13 cellular contexts compared by ENCODE assay signal in genomic region chr1:33088119-33088906, GRCh38. TPM values are rescaled to one million over a fixed set of nuclear protein-coding genes. Genes with fewer than 3 reads are reported as not detected.
DNase-seq lines count a peak whose midpoint lies in the region; ATAC-seq, FAIRE-seq and TF ChIP-seq lines count a peak whose summit lies in the region.
"Had no signal": no experiment of that assay in that cellular context is flagged by ENCODE, and none has a peak within 500 bp of the region (broad histone marks: within the 10 kb centered on the region; RNA-seq: fewer than 3 reads in every experiment).

No MANE protein-coding gene starts in this region.

- SMC1A ChIA-PET in GM12878 (lab: Charles Lee; ENCODE audit: uncharacterized antibody, unreplicated experiment), result interaction anchor here (0.6 to 4.5 kb wide), 6 partner anchors 10 to 215 kb away, joined by 3 to 34 read pairs (median 3); no protein-coding TSS in a partner anchor

- no TSS peak for BruUV-seq in GM12878 (replicated peaks; lab: Mats Ljungman, UMichigan)

- H3K4me3 ChIP-seq in NT2/D1 (ENCODE audit: insufficient read length, low read depth), result no peak overlapping the region
- no peak overlapping the region for H3K4me3 ChIP-seq in GM12878
- H3K4me3 ChIP-seq in spleen, result no peak overlapping the region
- H3K4me3 ChIP-seq: A549, stomach had no signal

- H4K20me1 ChIP-seq in GM12878 (ENCODE audit: control insufficient read depth, insufficient read depth), result no peaks in the 10 kb centered on the region

- H3K27ac ChIP-seq in GM12878 (ENCODE audit: control insufficient read depth, insufficient read depth) (no peak overlapping the region), spleen (peak overlapping the region in 4 of 8 donors; percentile 4 to 59 (median 18))
- H3K27ac ChIP-seq: A549, stomach had no signal

- 38% methylated on average over 9 of the region's 9 CpGs for WGBS in GM12878 (ENCODE audit: insufficient coverage, insufficient replicate concordance, low lambda C conversion rate, missing lambda C conversion rate)
- WGBS in spleen, 5 donors, result 46 to 55% (median 48%) methylated on average over 9 of the region's 9 CpGs

- H3K9me3 ChIP-seq in NT2/D1 (ENCODE audit: insufficient read depth, low read length), result no peaks in the 10 kb centered on the region
- no peaks in the 10 kb centered on the region for H3K9me3 ChIP-seq in GM12878 (replicated peaks; ENCODE audit: control insufficient read depth, insufficient read depth, low read length)
- H3K9me3 ChIP-seq in spleen, result no peaks in the 10 kb centered on the region
- H3K9me3 ChIP-seq: A549, stomach had no signal

- CTCF ChIA-PET in activated CD8-positive, alpha-beta memory T cell treated with anti-CD3 and anti-CD28 coated beads, Interleukin-2, amount 10 ng/mL, durations not matched to agents 7 days and 5 days (lab: Charles Lee), result interaction anchor here (0.7 to 11.0 kb wide), 15 partner anchors 8 to 217 kb away, joined by 3 to 113 read pairs (median 5); partner anchors contain the start of genes RNF19B and TRIM62
- CTCF ChIA-PET in GM12878 (lab: Yijun Ruan, JAX), result interaction anchor here (0.5 to 2.9 kb wide), 8 partner anchors 10 to 376 kb away, joined by 3 to 15 read pairs (median 6); no protein-coding TSS in a partner anchor

- peak overlapping the region; percentile 13 for H2AFZ ChIP-seq in GM12878 (ENCODE audit: control insufficient read depth, low read depth, low read length)

- no peaks in the 10 kb centered on the region for H3K9me3 Mint-ChIP-seq in activated CD8-positive, alpha-beta memory T cell treated with anti-CD3 and anti-CD28 coated beads, Interleukin-2, amount 10 ng/mL, durations not matched to agents 7 days and 5 days (ENCODE audit: low read depth)
- H3K9me3 Mint-ChIP-seq in stimulated activated naive CD8-positive, alpha-beta T cell treated with anti-CD3 and anti-CD28 coated beads, Interleukin-15, Interleukin-2, amounts not matched to agents 100 ng/mL and 50 ng/mL, for 24 hours, result no peaks in the 10 kb centered on the region

- peaks cover 5% of the 10 kb centered on the region for H3K36me3 Mint-ChIP-seq in activated CD8-positive, alpha-beta memory T cell treated with anti-CD3 and anti-CD28 coated beads, Interleukin-2, amount 10 ng/mL, durations not matched to agents 7 days and 5 days
- no peaks in the 10 kb centered on the region for H3K36me3 Mint-ChIP-seq in stimulated activated naive CD8-positive, alpha-beta T cell treated with anti-CD3 and anti-CD28 coated beads, Interleukin-15, Interleukin-2, amounts not matched to agents 100 ng/mL and 50 ng/mL, for 24 hours (ENCODE audit: low read depth)

- peak overlapping the region; percentile 87 for H3K27ac Mint-ChIP-seq in activated CD8-positive, alpha-beta memory T cell treated with anti-CD3 and anti-CD28 coated beads, Interleukin-2, amount 10 ng/mL, durations not matched to agents 7 days and 5 days
- H3K27ac Mint-ChIP-seq in stimulated activated naive CD8-positive, alpha-beta T cell treated with anti-CD3 and anti-CD28 coated beads, Interleukin-15, Interleukin-2, amounts not matched to agents 100 ng/mL and 50 ng/mL, for 24 hours, result peak overlapping the region; percentile 53

- no peaks in the 10 kb centered on the region for H3K27me3 Mint-ChIP-seq in activated CD8-positive, alpha-beta memory T cell treated with anti-CD3 and anti-CD28 coated beads, Interleukin-2, amount 10 ng/mL, durations not matched to agents 7 days and 5 days
- no peaks in the 10 kb centered on the region for H3K27me3 Mint-ChIP-seq in stimulated activated naive CD8-positive, alpha-beta T cell treated with anti-CD3 and anti-CD28 coated beads, Interleukin-15, Interleukin-2, amounts not matched to agents 100 ng/mL and 50 ng/mL, for 24 hours

- peaks cover 5% of the 10 kb centered on the region for H3K27me3 ChIP-seq in NT2/D1 (ENCODE audit: insufficient read depth, insufficient read length)
- H3K27me3 ChIP-seq in GM12878 (replicated peaks in 1 of 2; ENCODE audit: control insufficient read depth in 2 of 2, insufficient read depth in 2 of 2, low read length in 1 of 2), result peaks cover 0 to 6% of the 10 kb centered on the region in 2 experiments; a peak in 3 of 4 replicates
- H3K27me3 ChIP-seq in spleen (replicated peaks in 1 of 7), result no peaks in the 10 kb centered on the region
- H3K27me3 ChIP-seq: stomach had no signal

- peaks cover 51% of the 10 kb centered on the region for H3K4me1 Mint-ChIP-seq in activated CD8-positive, alpha-beta memory T cell treated with anti-CD3 and anti-CD28 coated beads, Interleukin-2, amount 10 ng/mL, durations not matched to agents 7 days and 5 days
- H3K4me1 Mint-ChIP-seq in stimulated activated naive CD8-positive, alpha-beta T cell treated with anti-CD3 and anti-CD28 coated beads, Interleukin-15, Interleukin-2, amounts not matched to agents 100 ng/mL and 50 ng/mL, for 24 hours (ENCODE audit: low read depth), result peaks cover 20% of the 10 kb centered on the region

- peak; percentile 88 for ATAC-seq in activated CD8-positive, alpha-beta memory T cell treated with anti-CD3 and anti-CD28 coated beads, Interleukin-2, amount 10 ng/mL, durations not matched to agents 7 days and 5 days
- ATAC-seq in GM12878 (peak; percentile 61), HG03342 (IDR thresholded peaks at IDR 0.05; ENCODE audit: unreplicated experiment) (no peak)
- ATAC-seq: A549, esophagus mucosa, HCT116 had no signal

- FAIRE-seq in GM12878 (lab: Jason Lieb, UNC), result peak; percentile 57
- FAIRE-seq: A549 had no signal

- no peak for TF ChIP-seq RAD21 in GM12878 (IDR thresholded peaks at IDR 0.05; ENCODE audit: insufficient read depth, low read depth, low read length)

- intact Hi-C loops in GM12878 (cut with micrococcal nuclease; ENCODE audit: unreplicated experiment) (no loop called here), spleen (cut with DNase I; ENCODE audit: low total_unique reads) (loop anchor here (10.0 kb wide), 1 partner anchor 154 kb away; no protein-coding TSS in a partner anchor)

- TF ChIP-seq EP300 in GM12878 (IDR thresholded peaks at IDR 0.05; ENCODE audit: borderline replicate concordance in 1 of 2, control insufficient read depth in 1 of 2, low read depth in 2 of 2, low read length in 2 of 2), result no peak

- H3K4me2 ChIP-seq in GM12878 (ENCODE audit: control insufficient read depth, insufficient read depth), result no peak overlapping the region
- H3K4me2 ChIP-seq: A549 had no signal

- TF ChIP-seq POLR2A in GM12878 (IDR thresholded peaks at IDR 0.05; ENCODE audit: low read depth, low read length), result no peak
- TF ChIP-seq POLR2A in spleen (IDR thresholded peaks at IDR 0.05), result no peak

- in situ Hi-C loops in GM12878 (cut with MboI), result no loop called here

- H3K9ac ChIP-seq in NT2/D1 (ENCODE audit: insufficient read length, low read depth) (peak overlapping the region; percentile 23), GM12878 (ENCODE audit: control insufficient read depth, insufficient read depth, low read length) (no peak overlapping the region)

- peak; percentile 69 for DNase-seq in activated CD8-positive, alpha-beta memory T cell treated with anti-CD3 and anti-CD28 coated beads, Interleukin-2, amount 10 ng/mL, durations not matched to agents 7 days and 5 days
- no peak for DNase-seq in activated CD8-positive, alpha-beta memory T cell treated with anti-CD3 and anti-CD28 coated beads, Interleukin-2, amount 50 U/mL, for 48 hours
- DNase-seq in NT2/D1 (ENCODE audit: low read depth, low spot score) (no peak), GM12878 (ENCODE audit: low read depth, low spot score) (peak; percentile 7), spleen (no peak), ecto neural progenitor cell (ENCODE audit: low spot score) (no peak)
- DNase-seq: NCI-H146, stomach had no signal

- RAD21 ChIA-PET in GM12878 (lab: Charles Lee; ENCODE audit: unreplicated experiment), result interaction anchor here (0.6 to 5.1 kb wide), 5 partner anchors 8 to 266 kb away, joined by 3 to 42 read pairs (median 7); no protein-coding TSS in a partner anchor

- H3K79me2 ChIP-seq in GM12878 (ENCODE audit: control insufficient read depth, insufficient read depth, low read length), result no peaks in the 10 kb centered on the region

- POLR2A ChIA-PET in GM12878 (lab: Charles Lee), result no interaction called here

- H3K4me3 Mint-ChIP-seq in activated CD8-positive, alpha-beta memory T cell treated with anti-CD3 and anti-CD28 coated beads, Interleukin-2, amount 10 ng/mL, durations not matched to agents 7 days and 5 days, result peak overlapping the region; percentile 15
- H3K4me3 Mint-ChIP-seq in stimulated activated naive CD8-positive, alpha-beta T cell treated with anti-CD3 and anti-CD28 coated beads, Interleukin-15, Interleukin-2, amounts not matched to agents 100 ng/mL and 50 ng/mL, for 24 hours, result peak overlapping the region; percentile 3

- TF ChIP-seq CTCF in GM12878 (IDR thresholded peaks at IDR 0.05 in 2 of 3, conservative IDR thresholded peaks at IDR 0.05 in 1 of 3; ENCODE audit: control insufficient read depth in 2 of 3, extremely low read depth in 1 of 3, insufficient read depth in 1 of 3, low read depth in 3 of 3, low read length in 3 of 3), result no peak
- TF ChIP-seq CTCF in spleen (IDR thresholded peaks at IDR 0.05 in 8 of 11, conservative IDR thresholded peaks at IDR 0.05 in 3 of 11), result no peak

- H3K36me3 ChIP-seq in NT2/D1 (ENCODE audit: insufficient read depth, insufficient read length, low read length) (no peaks in the 10 kb centered on the region), GM12878 (ENCODE audit: control insufficient read depth in 2 of 2, insufficient read depth in 2 of 2, low read length in 1 of 2) (no peaks in the 10 kb centered on the region), spleen (no peaks in the 10 kb centered on the region)

- H3K4me1 ChIP-seq in NT2/D1 (ENCODE audit: insufficient read depth, insufficient read length) (peaks cover 16% of the 10 kb centered on the region), GM12878 (ENCODE audit: control insufficient read depth, insufficient read depth, low read length) (peaks cover 14% of the 10 kb centered on the region), spleen (peaks cover 5 to 33% (median 15%) of the 10 kb centered on the region in 6 donors)
- H3K4me1 ChIP-seq: A549, stomach had no signal

RNA-seq across cellular contexts. Expression of gene AZIN2, which starts 7.4 kb away (rescaled TPM):
- total RNA-seq in activated CD8-positive, alpha-beta memory T cell treated with anti-CD3 and anti-CD28 coated beads, Interleukin-2, amount 10 ng/mL, durations not matched to agents 7 days and 5 days, result 10 to 100 TPM in 1 of 2 experiments, 1 to 10 TPM in 1; 7.8 to 19.4 TPM
- 0.69 and 0.88 TPM in 2 replicates for total RNA-seq in GM12878 (2013; cell fraction: nucleolus; rRNA removed)
- total RNA-seq in GM12878 (2014; rRNA removed), result 0.16 and 0.85 TPM in 2 replicates
- total RNA-seq in GM12878 (2014; rRNA removed; fragmentation: Illumina TruSeq; extraction: Trizol), result 0.31 TPM in 1 of 2 replicates, not detected in the other
- total RNA-seq in GM12878 (2021), result 0.19 and 0.31 TPM in 2 replicates
- polyA plus RNA-seq in GM12878 (2011; ENCODE audit: low read depth), result 2.5 TPM
- 0.04 and 0.14 TPM in 2 replicates for polyA plus RNA-seq in GM12878 (2011; rRNA removed)
- 0.18 and 0.22 TPM in 2 replicates for polyA plus RNA-seq in GM12878 (2011; cell fraction: cytosol; rRNA removed)
- polyA plus RNA-seq in GM12878 (2011; cell fraction: nucleus; rRNA removed), result 0.25 and 0.44 TPM in 2 replicates
- polyA plus RNA-seq in GM12878 (2012), result 0.34 and 0.55 TPM in 2 replicates
- 0.03 and 0.12 TPM in 2 replicates for polyA plus RNA-seq in GM12878 (2014; fragmentation: Illumina TruSeq; extraction: Trizol)
- polyA plus RNA-seq in GM12878 (2014; fragmentation: Nextera tagmentation; extraction: Ambion mirVana), result under 1 TPM; 0.02 to 0.05 TPM
- 0.15 and 0.52 TPM in 2 replicates for polyA plus RNA-seq in GM12878 (2014; rRNA removed)
- polyA plus RNA-seq in GM12878 (2016; fragmentation: Nextera tagmentation; extraction: Ambion mirVana), result under 1 TPM; 0.33 to 0.35 TPM
- polyA minus RNA-seq in GM12878 (2011; rRNA and poly(A)+ RNA removed), result 0.15 TPM in 1 of 2 replicates, not detected in the other
- not detected in 2 replicates for polyA minus RNA-seq in GM12878 (2011; cell fraction: cytosol; rRNA and poly(A)+ RNA removed)
- polyA minus RNA-seq in GM12878 (2011; cell fraction: nucleus; rRNA and poly(A)+ RNA removed), result 0.36 and 0.86 TPM in 2 replicates
- 1 to 10 TPM; 2.8 to 8.3 (median 4.4) TPM for total RNA-seq in spleen
- 1 to 10 TPM; 1.4 to 2.0 (median 1.5) TPM for polyA plus RNA-seq in spleen

RNA-seq across cellular contexts. Expression of gene AK2, which starts 51.6 kb away (rescaled TPM):
- 100 to 1,000 TPM; 218 to 279 TPM for total RNA-seq in activated CD8-positive, alpha-beta memory T cell treated with anti-CD3 and anti-CD28 coated beads, Interleukin-2, amount 10 ng/mL, durations not matched to agents 7 days and 5 days
- 424 and 447 TPM in 2 replicates for total RNA-seq in GM12878 (2013; cell fraction: nucleolus; rRNA removed)
- 191 and 229 TPM in 2 replicates for total RNA-seq in GM12878 (2014; rRNA removed)
- 284 and 290 TPM in 2 replicates for total RNA-seq in GM12878 (2014; rRNA removed; fragmentation: Illumina TruSeq; extraction: Trizol)
- 272 and 290 TPM in 2 replicates for total RNA-seq in GM12878 (2021)
- polyA plus RNA-seq in GM12878 (2011; ENCODE audit: low read depth), result 86.3 TPM
- 415 and 485 TPM in 2 replicates for polyA plus RNA-seq in GM12878 (2011; rRNA removed)
- polyA plus RNA-seq in GM12878 (2011; cell fraction: cytosol; rRNA removed), result 398 and 633 TPM in 2 replicates
- 263 and 302 TPM in 2 replicates for polyA plus RNA-seq in GM12878 (2011; cell fraction: nucleus; rRNA removed)
- polyA plus RNA-seq in GM12878 (2012), result 170 and 192 TPM in 2 replicates
- 500 and 533 TPM in 2 replicates for polyA plus RNA-seq in GM12878 (2014; fragmentation: Illumina TruSeq; extraction: Trizol)
- polyA plus RNA-seq in GM12878 (2014; fragmentation: Nextera tagmentation; extraction: Ambion mirVana), result 10 to 100 TPM; 52.3 to 80.3 TPM
- 248 and 259 TPM in 2 replicates for polyA plus RNA-seq in GM12878 (2014; rRNA removed)
- polyA plus RNA-seq in GM12878 (2016; fragmentation: Nextera tagmentation; extraction: Ambion mirVana), result 100 to 1,000 TPM; 347 to 359 TPM
- 119 and 142 TPM in 2 replicates for polyA minus RNA-seq in GM12878 (2011; rRNA and poly(A)+ RNA removed)
- 81.6 and 83.8 TPM in 2 replicates for polyA minus RNA-seq in GM12878 (2011; cell fraction: cytosol; rRNA and poly(A)+ RNA removed)
- polyA minus RNA-seq in GM12878 (2011; cell fraction: nucleus; rRNA and poly(A)+ RNA removed), result 73.0 and 82.6 TPM in 2 replicates
- total RNA-seq in spleen, result 100 to 1,000 TPM in 4 of 7 donors, 10 to 100 TPM in 3; 83.9 to 139 (median 103) TPM
- 10 to 100 TPM; 42.8 to 75.1 (median 74.7) TPM for polyA plus RNA-seq in spleen

Comparison
In these comparisons a context has a peak if more than half of its experiments do, and no peak if none do; other contexts are left out.
1. DNase-seq: peak in activated CD8-positive, alpha-beta memory T cell treated with anti-CD3 and anti-CD28 coated beads, Interleukin-2, amount 10 ng/mL, durations not matched to agents 7 days and 5 days (single experiment) and GM12878 (single experiment); none in activated CD8-positive, alpha-beta memory T cell treated with anti-CD3 and anti-CD28 coated beads, Interleukin-2, amount 50 U/mL, for 48 hours (single experiment), NT2/D1 (single experiment), spleen (single experiment) and ecto neural progenitor cell (single experiment).